ENCODE assay signal across 20 cellular contexts in the genomic region with DNA sequence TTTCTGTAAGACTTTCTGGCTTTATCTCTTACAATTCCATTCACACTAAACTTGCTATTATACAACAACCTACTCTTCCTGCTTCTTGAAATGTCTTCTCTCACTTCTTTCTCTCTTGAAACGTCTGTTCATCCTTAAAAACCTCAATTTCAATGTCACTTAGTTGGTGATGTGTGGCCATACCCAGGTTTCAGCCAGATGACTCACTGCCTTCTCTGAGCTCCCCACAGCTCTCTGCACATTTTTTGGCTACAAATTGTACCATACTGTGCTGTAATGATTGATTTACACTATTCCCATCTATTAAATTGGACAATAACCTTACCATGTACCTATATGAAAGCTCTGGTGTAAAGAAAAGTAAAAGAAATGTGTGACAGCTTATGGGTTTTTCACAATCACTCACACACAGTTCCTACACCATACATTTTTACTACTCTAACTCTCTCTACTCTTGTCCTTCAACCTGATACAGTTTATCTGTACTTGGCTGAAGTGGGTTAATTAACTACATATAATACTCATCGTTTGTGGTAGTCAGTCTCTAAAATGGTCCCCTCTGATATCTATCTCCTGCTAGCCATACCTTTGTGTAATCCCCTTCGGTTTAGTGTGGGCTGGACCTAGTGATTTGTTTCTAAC.
DNase-seq lines count a peak whose midpoint lies in the region; FAIRE-seq and TF ChIP-seq lines count a peak whose summit lies in the region.
"Had no signal": no experiment of that assay in that cellular context is flagged by ENCODE, and none has a peak within 500 bp of the region (broad histone marks: within the 10 kb centered on the region; RNA-seq: fewer than 3 reads in every experiment).

No MANE protein-coding gene starts in this region.

- H3K18ac ChIP-seq in neuronal stem cell (ENCODE audit: low read length), result no peak overlapping the region

- no TSS peak for BruUV-seq in PC-9 (replicated peaks; lab: Mats Ljungman, UMichigan)

- H2BK12ac ChIP-seq in neuronal stem cell (ENCODE audit: low read length), result no peak overlapping the region

- no peaks in the 10 kb centered on the region for H3K9me2 ChIP-seq in PC-9 (ENCODE audit: insufficient read depth)

- intact Hi-C loops in PC-9 (cut with micrococcal nuclease; ENCODE audit: unreplicated experiment), result no loop called here

- H3K4me2 ChIP-seq in neuronal stem cell (ENCODE audit: insufficient read depth, low read length, poor library complexity, severe bottlenecking) (no peak overlapping the region), PC-9 (no peak overlapping the region)
- H3K4me2 ChIP-seq: BLaER1 treated with 17β-estradiol and CSF1 and Interleukin-3, amounts not matched to agents 10 nM and 100 nM; smooth muscle cell had no signal

- H3K79me2 ChIP-seq in PC-9 (ENCODE audit: low read depth), result no peaks in the 10 kb centered on the region

- TF ChIP-seq CTCF in D721Med (IDR thresholded peaks at IDR 0.05; ENCODE audit: insufficient read depth, missing control alignments) (no peak), PC-9 (conservative IDR thresholded peaks at IDR 0.05) (no peak)

- no peaks in the 10 kb centered on the region for H4K20me1 ChIP-seq in PC-9 (ENCODE audit: insufficient read depth)
- H4K20me1 ChIP-seq: BLaER1 treated with 17β-estradiol and CSF1 and Interleukin-3, amounts not matched to agents 10 nM and 100 nM had no signal

- no peak overlapping the region for H3K4me3 ChIP-seq in neuronal stem cell (ENCODE audit: low read length in 2 of 2)
- H3K4me3 ChIP-seq in PC-9, result no peak overlapping the region
- H3K4me3 ChIP-seq: BLaER1 treated with 17β-estradiol and CSF1 and Interleukin-3, amounts not matched to agents 10 nM and 100 nM; smooth muscle cell; upper lobe of left lung had no signal

- no peak overlapping the region for H4K91ac ChIP-seq in neuronal stem cell (ENCODE audit: low read depth, low read length, poor library complexity)

- no peak overlapping the region for H3K14ac ChIP-seq in neuronal stem cell (ENCODE audit: low read length)

- H3K79me1 ChIP-seq in neuronal stem cell (ENCODE audit: low read depth, low read length), result no peaks in the 10 kb centered on the region

- H3K36me3 ChIP-seq in neuronal stem cell (replicated peaks in 1 of 2; ENCODE audit: control insufficient read depth in 2 of 2, insufficient read depth in 2 of 2, low read length in 2 of 2) (peaks cover 0 to 5% of the 10 kb centered on the region in 2 donors), PC-9 (ENCODE audit: low read depth) (no peaks in the 10 kb centered on the region)
- H3K36me3 ChIP-seq: BLaER1 treated with 17β-estradiol and CSF1 and Interleukin-3, amounts not matched to agents 10 nM and 100 nM; upper lobe of left lung had no signal

- H3K23ac ChIP-seq in neuronal stem cell (ENCODE audit: low read depth, low read length, poor library complexity), result no peak overlapping the region

- DNase-seq in D721Med (ENCODE audit: insufficient read length, low spot score), result no peak
- DNase-seq in NCI-H446 treated with DMSO at 0.1 percent for 48 hours (lab: John Stamatoyannopoulos, UW), result peak; percentile 29
- peak; percentile 37 for DNase-seq in astrocyte of the hippocampus (ENCODE audit: low read depth, low spot score)
- DNase-seq in neuronal stem cell (ENCODE audit: low spot score), result no peak
- no peak for DNase-seq in PC-9
- no peak for DNase-seq in activated gamma-delta T cell (lab: John Stamatoyannopoulos, UW)
- no peak for DNase-seq in T-helper 1 cell
- DNase-seq: activated CD4-positive, alpha-beta T cell treated with anti-CD3 and anti-CD28 coated beads, Interleukin-2, amount 10 ng/mL, durations not matched to agents 24 days and 14 days; Caco-2; DND-41; KG1; left ventricle myocardium superior; MM.1S; NCI-H2029 treated with DMSO at 0.1 percent for 48 hours; NCI-H345; stimulated activated CD4-positive, alpha-beta T cell treated with anti-CD3 and anti-CD28 coated beads, Interleukin-1b, Interleukin-23, amount 100 ng/mL, for 48 hours; stimulated activated CD8-positive, alpha-beta memory T cell treated with anti-CD3 and anti-CD28 coated beads, Interleukin-4, amount 100 ng/mL, for 48 hours; upper lobe of left lung had no signal

- no peak overlapping the region for H2AFZ ChIP-seq in neuronal stem cell (ENCODE audit: low read length)
- no peak overlapping the region for H2AFZ ChIP-seq in PC-9

- no peak overlapping the region for H4K8ac ChIP-seq in neuronal stem cell (ENCODE audit: low read depth, low read length)

- FAIRE-seq in D721Med (lab: Jason Lieb, UNC), result peak; percentile 60

- CTCF ChIA-PET in PC-9 (lab: Charles Lee), result no interaction called here

- H3K9ac ChIP-seq in neuronal stem cell (ENCODE audit: low read depth, low read length, poor library complexity), result no peak overlapping the region
- H3K9ac ChIP-seq: BLaER1 treated with 17β-estradiol and CSF1 and Interleukin-3, amounts not matched to agents 10 nM and 100 nM had no signal

- no peak overlapping the region for H2BK5ac ChIP-seq in neuronal stem cell (ENCODE audit: low read length)

- WGBS in neuronal stem cell (ENCODE audit: extremely low coverage in 2 of 2, insufficient read length in 2 of 2, insufficient replicate concordance in 1 of 2), 2 donors, result no CpG with 5 or more reads among the region's 3 CpGs

- peak overlapping the region; percentile 27 for H3K27ac ChIP-seq in neuronal stem cell (replicated peaks; ENCODE audit: low read length)
- H3K27ac ChIP-seq in PC-9, result no peak overlapping the region
- H3K27ac ChIP-seq: BLaER1 treated with 17β-estradiol and CSF1 and Interleukin-3, amounts not matched to agents 10 nM and 100 nM; upper lobe of left lung had no signal

- H2AK5ac ChIP-seq in neuronal stem cell (ENCODE audit: low read depth, low read length), result no peak overlapping the region

- H2BK120ac ChIP-seq in neuronal stem cell (ENCODE audit: low read depth, low read length), result no peak overlapping the region

- no peaks in the 10 kb centered on the region for H3F3A ChIP-seq in PC-9 (ENCODE audit: insufficient read depth, low read depth)

- H3K4me1 ChIP-seq in neuronal stem cell (ENCODE audit: control insufficient read depth in 2 of 2, insufficient read depth in 1 of 2, low read depth in 1 of 2, low read length in 2 of 2) (peaks cover 17 to 34% of the 10 kb centered on the region in 2 donors), PC-9 (replicated peaks; ENCODE audit: insufficient read depth) (no peaks in the 10 kb centered on the region)
- H3K4me1 ChIP-seq: Caco-2, upper lobe of left lung had no signal

- no peak overlapping the region for H3K4ac ChIP-seq in neuronal stem cell (ENCODE audit: low read length)

- POLR2A ChIA-PET in PC-9 (lab: Charles Lee; ENCODE audit: unreplicated experiment), result no interaction called here

- no peaks in the 10 kb centered on the region for H3K9me3 ChIP-seq in neuronal stem cell (replicated peaks in 1 of 2; ENCODE audit: control insufficient read depth in 2 of 2, insufficient read depth in 1 of 2, low read depth in 1 of 2, low read length in 2 of 2)
- H3K9me3 ChIP-seq in PC-9 (ENCODE audit: insufficient read depth, low read depth), result no peaks in the 10 kb centered on the region
- H3K9me3 ChIP-seq: BLaER1 treated with 17β-estradiol and CSF1 and Interleukin-3, amounts not matched to agents 10 nM and 100 nM; Caco-2; upper lobe of left lung had no signal

- no peak overlapping the region for H2BK15ac ChIP-seq in neuronal stem cell (ENCODE audit: low read length)

- no peaks in the 10 kb centered on the region for H3K27me3 ChIP-seq in neuronal stem cell (ENCODE audit: control insufficient read depth in 3 of 3, insufficient read depth in 3 of 3, low read depth in 1 of 3, low read length in 3 of 3)
- H3K27me3 ChIP-seq in PC-9 (ENCODE audit: insufficient read depth, low read depth), result no peaks in the 10 kb centered on the region
- H3K27me3 ChIP-seq: BLaER1 treated with 17β-estradiol and CSF1 and Interleukin-3, amounts not matched to agents 10 nM and 100 nM; upper lobe of left lung had no signal

Comparison
In these comparisons a context has a peak if more than half of its experiments do, and no peak if none do; other contexts are left out.
1. DNase-seq: peak in NCI-H446 treated with DMSO at 0.1 percent for 48 hours (single experiment) and astrocyte of the hippocampus (single experiment); none in D721Med (single experiment), neuronal stem cell (single experiment), PC-9 (0 of 2), activated gamma-delta T cell (single experiment) and T-helper 1 cell (0 of 5).